In genomic region chr13:113129921-113130750, GRCh38 we compare ENCODE assay signal across 14 cellular contexts. TPM values are rescaled to one million over a fixed set of nuclear protein-coding genes. Genes with fewer than 3 reads are reported as not detected.
DNase-seq lines count a peak whose midpoint lies in the region; ATAC-seq and TF ChIP-seq lines count a peak whose summit lies in the region.
"Had no signal": no experiment of that assay in that cellular context is flagged by ENCODE, and none has a peak within 500 bp of the region (broad histone marks: within the 10 kb centered on the region; RNA-seq: fewer than 3 reads in every experiment).

No MANE protein-coding gene starts in this region.

- no peak overlapping the region for H3K18ac ChIP-seq in H9 (ENCODE audit: insufficient read length, low read depth, low read length)

- H3K4me3 ChIP-seq in ascending aorta (peak overlapping the region; percentile 35 to 39), spleen (peak overlapping the region in 5 of 8 donors; percentile 4 to 55 (median 13)), OCI-LY7 (ENCODE audit: low read depth, low read length, poor library complexity, severe bottlenecking) (no peak overlapping the region)
- H3K4me3 ChIP-seq: HAP-1, PC-9 had no signal

- H2BK15ac ChIP-seq in H9 (ENCODE audit: low read depth, low read length): no peak overlapping the region

- H3K56ac ChIP-seq in H9 (ENCODE audit: insufficient read length, low read depth, low read length): no peak overlapping the region

- H3K27ac ChIP-seq in H9 (ENCODE audit: insufficient read length, low read depth, low read length): no peak overlapping the region
- no peak overlapping the region for H3K27ac ChIP-seq in ascending aorta
- H3K27ac ChIP-seq in spleen: peak overlapping the region in 1 of 8 donors; percentile 4
- H3K27ac ChIP-seq in OCI-LY7 (ENCODE audit: low read depth, low read length, poor library complexity, severe bottlenecking): no peak overlapping the region
- H3K27ac ChIP-seq: PC-9 had no signal

- no peak overlapping the region for H3K9ac ChIP-seq in H9 (ENCODE audit: extremely low read depth, insufficient read length, low read length)

- H3K9me3 ChIP-seq in H9 (ENCODE audit: control insufficient read depth, low read depth, low read length): no peaks in the 10 kb centered on the region
- H3K9me3 ChIP-seq in ascending aorta: no peaks in the 10 kb centered on the region
- no peaks in the 10 kb centered on the region for H3K9me3 ChIP-seq in spleen
- no peaks in the 10 kb centered on the region for H3K9me3 ChIP-seq in OCI-LY7 (ENCODE audit: low read length)

- no peak overlapping the region for H2BK5ac ChIP-seq in H9 (ENCODE audit: insufficient read length, low read length)

- no peaks in the 10 kb centered on the region for H3K36me3 ChIP-seq in ascending aorta
- H3K36me3 ChIP-seq in spleen: no peaks in the 10 kb centered on the region
- no peaks in the 10 kb centered on the region for H3K36me3 ChIP-seq in OCI-LY7 (ENCODE audit: insufficient read depth, low read length)
- H3K36me3 ChIP-seq: HAP-1 had no signal

- H3K27me3 ChIP-seq in H9 (ENCODE audit: insufficient read depth, low read length) (peaks cover 2% of the 10 kb centered on the region; the same call in 1 of the 2 replicates), ascending aorta (no peaks in the 10 kb centered on the region), spleen (replicated peaks in 1 of 7) (peaks cover 0 to 48% (median 0%) of the 10 kb centered on the region in 7 donors)

- H3K4me2 ChIP-seq in H9 (ENCODE audit: insufficient read depth, insufficient read length, low read length): no peak overlapping the region
- H3K4me2 ChIP-seq in OCI-LY7 (ENCODE audit: low read length): no peak overlapping the region
- H3K4me2 ChIP-seq: PC-9 had no signal

- CTCF ChIA-PET in OCI-LY7 (lab: Charles Lee; ENCODE audit: unreplicated experiment): no interaction called here

- no peak overlapping the region for H4K91ac ChIP-seq in H9 (ENCODE audit: insufficient read length, low read depth, low read length)

- no peak overlapping the region for H2BK120ac ChIP-seq in H9 (ENCODE audit: low read depth, low read length, poor library complexity, severe bottlenecking)

- TF ChIP-seq CTCF in H9 (conservative IDR thresholded peaks at IDR 0.05) (no peak), ascending aorta (IDR thresholded peaks at IDR 0.05) (no peak), spleen (IDR thresholded peaks at IDR 0.05 in 8 of 11, conservative IDR thresholded peaks at IDR 0.05 in 3 of 11) (no peak), GM13977 (IDR thresholded peaks at IDR 0.05; ENCODE audit: extremely low read depth, insufficient read depth, missing control alignments) (no peak), OCI-LY7 (conservative IDR thresholded peaks at IDR 0.05; ENCODE audit: low read length) (no peak)

- BruUV-seq in OCI-LY7 (replicated peaks; lab: Mats Ljungman, UMichigan): no TSS peak

- H4K20me1 ChIP-seq in H9 (ENCODE audit: control insufficient read depth, insufficient read depth, insufficient read length): no peaks in the 10 kb centered on the region
- H4K20me1 ChIP-seq in OCI-LY7 (ENCODE audit: insufficient read depth, low read length): no peaks in the 10 kb centered on the region

- H2AFZ ChIP-seq in H9 (ENCODE audit: low read length) (no peak overlapping the region), OCI-LY7 (ENCODE audit: low read length) (no peak overlapping the region)
- H2AFZ ChIP-seq: PC-9 had no signal

- no peaks in the 10 kb centered on the region for H3K36me3 Mint-ChIP-seq in H9 (ENCODE audit: insufficient read depth in 1 of 3, low read depth in 3 of 3)
- H3K36me3 Mint-ChIP-seq: WTC11 had no signal

- H3K23me2 ChIP-seq in H9 (ENCODE audit: insufficient read length, low read depth, low read length, poor library complexity, severe bottlenecking): no peaks in the 10 kb centered on the region

- no peak overlapping the region for H3T11ph ChIP-seq in H9 (ENCODE audit: low read length)

- H3K27ac Mint-ChIP-seq in H9: no peak overlapping the region
- H3K27ac Mint-ChIP-seq: WTC11 had no signal

- no peak overlapping the region for H2AK5ac ChIP-seq in H9 (ENCODE audit: insufficient read length, low read length)

- DNase-seq in H9 (peak; percentile 37), ascending aorta (ENCODE audit: low spot score in 2 of 2) (peak in 1 of 2 donors; percentile 59), left ventricle myocardium superior (peak; percentile 64), spleen (peak; percentile 72), DMS153 treated with DMSO at 0.1 percent for 48 hours (lab: John Stamatoyannopoulos, UW; ENCODE audit: unreplicated experiment) (no peak), GDM1 (lab: John Stamatoyannopoulos, UW) (no peak), GM13977 (ENCODE audit: low spot score) (no peak), OCI-LY7 (ENCODE audit: low spot score) (no peak)
- DNase-seq: cortex of kidney, NCI-H1417, PC-9 had no signal

- intact Hi-C loops in ascending aorta (cut with DNase I): no loop called here
- intact Hi-C loops in left ventricle myocardium superior (cut with micrococcal nuclease): no loop called here
- intact Hi-C loops in spleen (cut with DNase I; ENCODE audit: low total_unique reads): no loop called here
- intact Hi-C loops in OCI-LY7 (cut with micrococcal nuclease; ENCODE audit: unreplicated experiment): no loop called here

- TF ChIP-seq POLR2A in spleen (IDR thresholded peaks at IDR 0.05): no peak

- H3K9me2 ChIP-seq in OCI-LY7 (ENCODE audit: insufficient read depth, low read length): no peaks in the 10 kb centered on the region

- H3K23ac ChIP-seq in H9 (ENCODE audit: insufficient read length, low read depth, low read length): no peak overlapping the region

- H2BK20ac ChIP-seq in H9 (ENCODE audit: low read depth, low read length, poor library complexity, severe bottlenecking): no peak overlapping the region

- in situ Hi-C loops in GM13977 (cut with MboI; ENCODE audit: low pct_unique_long_range_greater_than_20kb, low sequenced_read_pairs, unreplicated experiment): no loop called here

- POLR2A ChIA-PET in OCI-LY7 (lab: Charles Lee): no interaction called here

- no peak overlapping the region for H4K5ac ChIP-seq in H9 (ENCODE audit: insufficient read length, low read depth, low read length)

- H3K4ac ChIP-seq in H9 (ENCODE audit: low read depth, low read length): no peak overlapping the region

- no peaks in the 10 kb centered on the region for H3K9me3 Mint-ChIP-seq in H9

- no peaks in the 10 kb centered on the region for H3K79me1 ChIP-seq in H9 (ENCODE audit: insufficient read depth, low read depth, low read length, poor library complexity, severe bottlenecking)

- peaks cover 29% of the 10 kb centered on the region for H3K27me3 Mint-ChIP-seq in H9 (ENCODE audit: low read depth)

- no peak overlapping the region for H2BK12ac ChIP-seq in H9 (ENCODE audit: insufficient read length, low read depth, low read length)

- no peak overlapping the region for H3K14ac ChIP-seq in H9 (ENCODE audit: insufficient read depth, low read length)

- peak; percentile 72 for ATAC-seq in left ventricle myocardium superior

- no peak overlapping the region; a peak in 1 of 5 replicates for H3K4me3 Mint-ChIP-seq in H9
- H3K4me3 Mint-ChIP-seq: WTC11 had no signal

- H3K4me1 Mint-ChIP-seq in H9: peaks cover 5 to 11% of the 10 kb centered on the region in 2 experiments

- no peaks in the 10 kb centered on the region for H3K4me1 ChIP-seq in H9 (ENCODE audit: insufficient read depth, low read length)
- no peaks in the 10 kb centered on the region for H3K4me1 ChIP-seq in ascending aorta
- peaks cover 0 to 10% (median 4%) of the 10 kb centered on the region in 6 donors for H3K4me1 ChIP-seq in spleen
- no peaks in the 10 kb centered on the region for H3K4me1 ChIP-seq in OCI-LY7 (ENCODE audit: insufficient read depth, low read length, poor library complexity, severe bottlenecking)

- WGBS in H9 (ENCODE audit: extremely low coverage, insufficient read length, low lambda C conversion rate): no CpG with 5 or more reads among the region's 60 CpGs
- WGBS in spleen, 5 donors: 35 to 54% (median 40%) methylated on average over 43 to 60 of the region's 60 CpGs

- H4K8ac ChIP-seq in H9 (replicated peaks; ENCODE audit: insufficient read length, low read depth, low read length): no peak overlapping the region

- H3K79me2 ChIP-seq in H9 (ENCODE audit: insufficient read depth, low read length) (no peaks in the 10 kb centered on the region), OCI-LY7 (ENCODE audit: insufficient read depth, low read depth, low read length) (no peaks in the 10 kb centered on the region)

RNA-seq across cellular contexts. Expression of gene F10, which starts 7.5 kb away (rescaled TPM):
- total RNA-seq in H9 (2021) (1.7 TPM in 2 replicates), ascending aorta (15.8 TPM), left ventricle myocardium superior (7.1 TPM), spleen (1 to 10 TPM; 1.6 to 6.4 (median 3.0) TPM), OCI-LY7 (2022) (not detected in 2 replicates)
- 1 to 10 TPM; 1.8 to 4.2 (median 2.0) TPM for polyA plus RNA-seq in spleen
- not detected in 2 replicates for total RNA-seq in OCI-LY7 (2014; rRNA removed; shearing (Covaris generic))
- total RNA-seq: PC-9 had no signal

RNA-seq across cellular contexts. Expression of gene F7, which starts 24.5 kb away (rescaled TPM):
- total RNA-seq in H9 (2021) (0.66 and 0.81 TPM in 2 replicates), ascending aorta (0.85 TPM), left ventricle myocardium superior (not detected), spleen (not detected), OCI-LY7 (2022) (not detected in 2 replicates)
- polyA plus RNA-seq in spleen: under 1 TPM in 1 of 3 donors, not detected in 2; 0.03 TPM
- total RNA-seq in OCI-LY7 (2014; rRNA removed; shearing (Covaris generic)): not detected in 2 replicates
- total RNA-seq: PC-9, pulmonary artery endothelial cell had no signal

RNA-seq across cellular contexts. Expression of gene PROZ, which starts 28.3 kb away (rescaled TPM):
- not detected in 2 replicates for total RNA-seq in H9 (2021)
- total RNA-seq in ascending aorta: not detected
- total RNA-seq in left ventricle myocardium superior: not detected
- total RNA-seq in spleen: not detected
- under 1 TPM in 1 of 3 donors, not detected in 2; 0.11 TPM for polyA plus RNA-seq in spleen
- not detected in 2 replicates for total RNA-seq in OCI-LY7 (2014; rRNA removed; shearing (Covaris generic))
- not detected in 2 replicates for total RNA-seq in OCI-LY7 (2022)
- total RNA-seq: PC-9, pulmonary artery endothelial cell, WTC11 had no signal

Comparison
In these comparisons a context has a peak if more than half of its experiments do, and no peak if none do; other contexts are left out.
1. DNase-seq: peak in H9 (single experiment), left ventricle myocardium superior (single experiment) and spleen (single experiment); none in DMS153 treated with DMSO at 0.1 percent for 48 hours (single experiment), GDM1 (single experiment), GM13977 (single experiment) and OCI-LY7 (single experiment).